In the genomic region with DNA sequence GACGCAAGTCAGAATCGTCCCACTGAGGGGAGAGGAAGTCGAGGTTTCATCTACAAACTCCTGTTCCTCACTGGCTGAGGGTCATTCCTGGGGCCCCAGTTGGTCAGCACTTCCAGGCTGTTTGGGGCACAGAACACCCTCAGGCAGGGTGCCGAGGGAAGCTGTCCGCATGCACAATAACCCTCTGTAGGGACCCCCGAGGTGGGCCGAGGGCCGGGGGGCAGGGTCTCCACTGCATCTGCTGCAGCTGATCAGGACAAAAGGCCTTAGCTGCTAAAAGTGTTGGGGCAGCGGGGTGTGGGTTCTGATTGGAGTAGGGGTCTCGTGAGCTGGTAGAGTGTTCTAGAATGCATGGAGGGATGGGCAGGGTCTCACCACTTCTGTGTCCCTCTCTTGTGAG, we compare ENCODE assay signal across 17 cellular contexts.
A peak's percentile ranks its signal among the peaks of the same experiment; 100 is the strongest.
DNase-seq lines count a peak whose midpoint lies in the region; ATAC-seq and TF ChIP-seq lines count a peak whose summit lies in the region.
"Had no signal": no experiment of that assay in that cellular context is flagged by ENCODE, and none has a peak within 500 bp of the region (broad histone marks: within the 10 kb centered on the region; RNA-seq: fewer than 3 reads in every experiment).

No MANE protein-coding gene starts in this region.

- WGBS in right cardiac atrium: 78% methylated on average over 10 of the region's 10 CpGs

- H3K27me3 ChIP-seq in right atrium auricular region: no peaks in the 10 kb centered on the region
- no peaks in the 10 kb centered on the region for H3K27me3 ChIP-seq in right cardiac atrium (ENCODE audit: control insufficient read depth, insufficient read depth)
- H3K27me3 ChIP-seq in HAP-1 (ENCODE audit: low read depth): no peaks in the 10 kb centered on the region
- H3K27me3 ChIP-seq: BE2C had no signal

- no peak overlapping the region for H3K27ac ChIP-seq in right atrium auricular region
- H3K27ac ChIP-seq in right cardiac atrium (ENCODE audit: low read length): no peak overlapping the region

- no peak for ATAC-seq in right cardiac atrium

- no peaks in the 10 kb centered on the region for H3K36me3 ChIP-seq in right atrium auricular region
- no peaks in the 10 kb centered on the region for H3K36me3 ChIP-seq in HAP-1 (replicated peaks)
- H3K36me3 ChIP-seq: BE2C had no signal

- no peak overlapping the region for H3K4me3 ChIP-seq in right atrium auricular region
- no peak overlapping the region for H3K4me3 ChIP-seq in right cardiac atrium (ENCODE audit: low read length)
- H3K4me3 ChIP-seq in HAP-1: no peak overlapping the region

- H3K4me1 ChIP-seq in right atrium auricular region (peaks cover 0 to 6% of the 10 kb centered on the region in 2 donors), right cardiac atrium (ENCODE audit: control insufficient read depth, insufficient read depth, low read length) (no peaks in the 10 kb centered on the region), HAP-1 (no peaks in the 10 kb centered on the region)
- H3K4me1 ChIP-seq: BE2C had no signal

- DNase-seq in right atrium auricular region (ENCODE audit: low spot score) (peak; percentile 44), right cardiac atrium (no peak), islet precursor cell (peak; percentile 43), HAP-1 (ENCODE audit: low spot score in 2 of 2) (no peak), Ammon's horn (ENCODE audit: low spot score) (no peak)
- DNase-seq in stimulated activated CD8-positive, alpha-beta memory T cell treated with anti-CD3 and anti-CD28 coated beads, Interleukin-4, amount 100 ng/mL, for 48 hours: peak; percentile 14
- no peak for DNase-seq in activated CD4-positive, alpha-beta T cell treated with anti-CD3 and anti-CD28 coated beads, Interleukin-2, amount 50 U/mL, for 4 hours
- DNase-seq: BE2C, DMS53, GDM1, MV-4-11, NCI-H1105 treated with DMSO at 0.1 percent for 48 hours, NCI-H2171, NCI-H345, NCI-H524, OCI-M1, Right ventricle myocardium superior had no signal

- intact Hi-C loops in right cardiac atrium (cut with DNase I): no loop called here

- no peak for TF ChIP-seq CTCF in right atrium auricular region (IDR thresholded peaks at IDR 0.05)

- H3K9me3 ChIP-seq in right atrium auricular region (no peaks in the 10 kb centered on the region), right cardiac atrium (ENCODE audit: control insufficient read depth, low read length) (no peaks in the 10 kb centered on the region), HAP-1 (no peaks in the 10 kb centered on the region)
- H3K9me3 ChIP-seq: BE2C had no signal

- in situ Hi-C loops in HAP-1 (cut with MboI; ENCODE audit: low sequenced_read_pairs): no loop called here

Comparison
In these comparisons a context has a peak if more than half of its experiments do, and no peak if none do; other contexts are left out.
1. DNase-seq: peak in right atrium auricular region (single experiment), islet precursor cell (single experiment) and stimulated activated CD8-positive, alpha-beta memory T cell treated with anti-CD3 and anti-CD28 coated beads, Interleukin-4, amount 100 ng/mL, for 48 hours (single experiment); none in right cardiac atrium (0 of 3), HAP-1 (0 of 2), activated CD4-positive, alpha-beta T cell treated with anti-CD3 and anti-CD28 coated beads, Interleukin-2, amount 50 U/mL, for 4 hours (0 of 2) and Ammon's horn (single experiment).